ENCODE assay signal across 8 cellular contexts in genomic region chrX:107825698-107826285, GRCh38. TPM values are rescaled to one million over a fixed set of nuclear protein-coding genes. Genes with fewer than 3 reads are reported as not detected.
DNase-seq lines count a peak whose midpoint lies in the region; ATAC-seq and TF ChIP-seq lines count a peak whose summit lies in the region.

A gene with protein sequence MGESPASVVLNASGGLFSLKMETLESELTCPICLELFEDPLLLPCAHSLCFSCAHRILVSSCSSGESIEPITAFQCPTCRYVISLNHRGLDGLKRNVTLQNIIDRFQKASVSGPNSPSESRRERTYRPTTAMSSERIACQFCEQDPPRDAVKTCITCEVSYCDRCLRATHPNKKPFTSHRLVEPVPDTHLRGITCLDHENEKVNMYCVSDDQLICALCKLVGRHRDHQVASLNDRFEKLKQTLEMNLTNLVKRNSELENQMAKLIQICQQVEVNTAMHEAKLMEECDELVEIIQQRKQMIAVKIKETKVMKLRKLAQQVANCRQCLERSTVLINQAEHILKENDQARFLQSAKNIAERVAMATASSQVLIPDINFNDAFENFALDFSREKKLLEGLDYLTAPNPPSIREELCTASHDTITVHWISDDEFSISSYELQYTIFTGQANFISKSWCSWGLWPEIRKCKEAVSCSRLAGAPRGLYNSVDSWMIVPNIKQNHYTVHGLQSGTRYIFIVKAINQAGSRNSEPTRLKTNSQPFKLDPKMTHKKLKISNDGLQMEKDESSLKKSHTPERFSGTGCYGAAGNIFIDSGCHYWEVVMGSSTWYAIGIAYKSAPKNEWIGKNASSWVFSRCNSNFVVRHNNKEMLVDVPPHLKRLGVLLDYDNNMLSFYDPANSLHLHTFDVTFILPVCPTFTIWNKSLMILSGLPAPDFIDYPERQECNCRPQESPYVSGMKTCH (plus strand): TSS chrX:107825866. CDS start chrX:107826427, 561 bp downstream.

- H3K4me3 ChIP-seq in BLaER1 = peak within 1 kb of the TSS; percentile 65
- H3K4me3 ChIP-seq in Loucy (ENCODE audit: low read length, poor library complexity, severe bottlenecking) = peak within 1 kb of the TSS; percentile 75
- peak within 1 kb of the TSS; percentile 60 to 61 for H3K4me3 ChIP-seq in duodenal mucosa (ENCODE audit: low read depth in 1 of 2, low read length in 2 of 2)
- H3K4me3 ChIP-seq in lung = peak within 1 kb of the TSS; percentile 57

- H3K9me2 ChIP-seq in Loucy (replicated peaks; ENCODE audit: low read depth, low read length) = no peaks in the 10 kb centered on the region

- H2AFZ ChIP-seq in Loucy (ENCODE audit: low read length) = peak within 1 kb of the TSS; percentile 85

- TF ChIP-seq CTCF in Loucy (conservative IDR thresholded peaks at IDR 0.05; ENCODE audit: low read length) (no peak), lung (IDR thresholded peaks at IDR 0.05; ENCODE audit: control extremely low read depth, extremely low read depth) (no peak)

- H3K9me3 ChIP-seq in BLaER1 = peaks cover 10% of the 10 kb centered on the region; the same call in 1 of the 2 replicates
- no peaks in the 10 kb centered on the region for H3K9me3 ChIP-seq in Loucy (ENCODE audit: insufficient read depth, low read depth, low read length)
- no peaks in the 10 kb centered on the region for H3K9me3 ChIP-seq in duodenal mucosa (ENCODE audit: control insufficient read depth in 1 of 2, low read length in 2 of 2)
- peaks cover 0 to 3% of the 10 kb centered on the region in 2 donors for H3K9me3 ChIP-seq in lung (ENCODE audit: control insufficient read depth in 2 of 2, insufficient read depth in 1 of 2, low read length in 1 of 2)

- no peaks in the 10 kb centered on the region for H3F3A ChIP-seq in Loucy (ENCODE audit: low read depth)

- DNase-seq in activated CD4-positive, alpha-beta T cell treated with anti-CD3 and anti-CD28 coated beads for 48 hours = peak; percentile 70
- peak; percentile 42 for DNase-seq in lung (ENCODE audit: low spot score)
- peak in 2 of 3 experiments; percentile 10 to 15 for DNase-seq in stimulated activated CD4-positive, alpha-beta T cell treated with anti-CD3 and anti-CD28 coated beads, TNF-alpha, amount 100 ng/mL, for 4 hours (ENCODE audit: low read depth in 3 of 3)
- DNase-seq in NK-92 (lab: John Stamatoyannopoulos, UW; ENCODE audit: unreplicated experiment) = no peak

- no peaks in the 10 kb centered on the region for H3K4me1 ChIP-seq in BLaER1
- peaks cover 12% of the 10 kb centered on the region for H3K4me1 ChIP-seq in Loucy (ENCODE audit: insufficient read depth, low read length, poor library complexity, severe bottlenecking)
- H3K4me1 ChIP-seq in duodenal mucosa (ENCODE audit: control insufficient read depth in 1 of 2, insufficient read depth in 2 of 2, low read length in 2 of 2) = peaks cover 0 to 7% of the 10 kb centered on the region in 2 donors
- peaks cover 0 to 4% of the 10 kb centered on the region in 2 donors for H3K4me1 ChIP-seq in lung (ENCODE audit: control insufficient read depth in 2 of 2, insufficient read depth in 2 of 2, low read length in 2 of 2)

- ATAC-seq in GM21423 (IDR thresholded peaks at IDR 0.05; ENCODE audit: unreplicated experiment) (peak; percentile 46), lung (ENCODE audit: insufficient read depth, low FRiP score) (peak; percentile 29)

- no peaks in the 10 kb centered on the region for H3K36me3 ChIP-seq in BLaER1
- H3K36me3 ChIP-seq in Loucy (ENCODE audit: insufficient read depth, low read length) = no peaks in the 10 kb centered on the region
- H3K36me3 ChIP-seq in duodenal mucosa (ENCODE audit: control insufficient read depth in 1 of 2, insufficient read depth in 2 of 2, low read length in 2 of 2) = no peaks in the 10 kb centered on the region
- no peaks in the 10 kb centered on the region for H3K36me3 ChIP-seq in lung (ENCODE audit: control insufficient read depth in 2 of 2, insufficient read depth in 2 of 2, low read length in 2 of 2)

- peak within 1 kb of the TSS; percentile 38; the same call in 1 of the 2 replicates for H3K9ac ChIP-seq in BLaER1
- H3K9ac ChIP-seq in Loucy (ENCODE audit: low read depth, low read length, poor library complexity, severe bottlenecking) = peak within 1 kb of the TSS; percentile 68
- peak within 1 kb of the TSS; percentile 25 to 33 for H3K9ac ChIP-seq in duodenal mucosa (ENCODE audit: low read depth in 1 of 2, low read length in 2 of 2)

- H4K20me1 ChIP-seq in BLaER1 (peaks cover 5% of the 10 kb centered on the region; the same call in 1 of the 2 replicates), Loucy (ENCODE audit: insufficient read depth, low read length, poor library complexity, severe bottlenecking) (no peaks in the 10 kb centered on the region)

- 1 to 35% methylated on average over 26 to 43 of the region's 43 CpGs for WGBS in lung, 2 donors

- H3K27me3 ChIP-seq in BLaER1 (peaks cover 75% of the 10 kb centered on the region), Loucy (ENCODE audit: insufficient read depth, low read length, poor library complexity, severe bottlenecking) (no peaks in the 10 kb centered on the region), duodenal mucosa (ENCODE audit: control insufficient read depth in 1 of 2, insufficient read depth in 2 of 2, low read length in 2 of 2) (peaks cover 0 to 7% of the 10 kb centered on the region in 2 donors), lung (ENCODE audit: control insufficient read depth, insufficient read depth) (no peaks in the 10 kb centered on the region)

- H3K27ac ChIP-seq in BLaER1 (no peak within 1 kb of the TSS), duodenal mucosa (ENCODE audit: low read depth, low read length) (peak within 1 kb of the TSS; percentile 66), lung (ENCODE audit: low read depth in 1 of 2, low read length in 1 of 2) (peak within 1 kb of the TSS; percentile 93)

- no peaks in the 10 kb centered on the region for H3K79me2 ChIP-seq in Loucy (ENCODE audit: insufficient read depth, low read length)

- H3K4me2 ChIP-seq in BLaER1 (peak within 1 kb of the TSS; percentile 84), Loucy (ENCODE audit: low read depth, low read length, poor library complexity, severe bottlenecking) (peak within 1 kb of the TSS; percentile 65)

RNA-seq across cellular contexts. Expression of the gene that starts here (rescaled TPM):
- total RNA-seq in lung = 10 to 100 TPM; 15.6 to 44.1 TPM
- 1 to 10 TPM; 2.4 to 5.2 TPM for polyA plus RNA-seq in lung
